In the genomic region with DNA sequence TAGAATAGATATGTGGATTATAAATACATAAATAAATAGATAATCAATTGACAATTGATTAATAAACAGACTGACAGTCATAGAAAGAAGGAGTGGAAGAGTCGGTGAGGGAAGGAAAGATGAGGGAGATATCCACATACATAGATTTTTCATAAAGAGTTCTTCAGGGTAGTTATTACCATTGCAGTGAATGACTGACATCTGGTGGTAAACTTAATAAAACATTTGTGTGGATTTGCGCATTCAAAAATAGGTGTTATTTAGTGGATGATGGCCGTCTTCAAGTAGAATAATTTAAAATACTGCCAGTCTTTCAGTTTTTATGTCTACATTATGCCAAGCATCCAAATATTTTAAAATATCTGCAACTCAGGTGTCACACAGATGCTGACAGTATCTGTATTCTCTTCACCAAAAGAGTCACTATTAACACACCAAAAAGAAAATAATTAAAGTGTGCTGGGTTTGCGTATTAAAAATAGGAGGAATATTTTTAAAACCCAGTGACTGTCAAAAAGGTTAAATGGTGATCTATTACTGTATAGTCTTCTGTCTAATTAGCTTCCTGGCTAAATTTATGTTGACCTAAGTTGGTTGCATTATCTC, we compare ENCODE assay signal across 8 cellular contexts.
DNase-seq lines count a peak whose midpoint lies in the region; ATAC-seq and TF ChIP-seq lines count a peak whose summit lies in the region.

No MANE protein-coding gene starts in this region.

- no peak overlapping the region for H3K4me3 Mint-ChIP-seq in neural progenitor cell

- no peak for TF ChIP-seq EP300 in suprapubic skin (IDR thresholded peaks at IDR 0.05)

- no peaks in the 10 kb centered on the region for H3K4me1 Mint-ChIP-seq in neural progenitor cell

- TF ChIP-seq POLR2A in suprapubic skin (IDR thresholded peaks at IDR 0.05), result no peak

- peaks cover 3% of the 10 kb centered on the region for H3K9me3 Mint-ChIP-seq in neural progenitor cell

- H3K4me2 ChIP-seq in neural progenitor cell, result no peak overlapping the region

- no peaks in the 10 kb centered on the region for H4K20me1 ChIP-seq in neural progenitor cell (ENCODE audit: low read depth)

- H3K27me3 Mint-ChIP-seq in neural progenitor cell (ENCODE audit: insufficient read depth, low read depth), result no peaks in the 10 kb centered on the region

- H3K9ac ChIP-seq in neural progenitor cell, result no peak overlapping the region

- no peaks in the 10 kb centered on the region for H3K27me3 ChIP-seq in neural progenitor cell
- H3K27me3 ChIP-seq in suprapubic skin, result no peaks in the 10 kb centered on the region

- no peaks in the 10 kb centered on the region for H3F3A ChIP-seq in neural progenitor cell (ENCODE audit: low read depth)

- CTCF ChIA-PET in AG04449 (lab: Yijun Ruan, JAX), result interaction anchor here (0.9 to 4.7 kb wide), 16 partner anchors 10 to 504 kb away, joined by 3 to 47 read pairs (median 4); no protein-coding TSS in a partner anchor

- no peaks in the 10 kb centered on the region for H3K4me1 ChIP-seq in neural progenitor cell
- no peaks in the 10 kb centered on the region for H3K4me1 ChIP-seq in suprapubic skin

- TF ChIP-seq CTCF in AG04449 (IDR thresholded peaks at IDR 0.05; ENCODE audit: insufficient read depth, low read length, missing control alignments) (peak; percentile 32), choroid plexus epithelial cell (conservative IDR thresholded peaks at IDR 0.05; ENCODE audit: low read depth, low read length) (peak; percentile 54), neural progenitor cell (IDR thresholded peaks at IDR 0.05) (peak; percentile 48), suprapubic skin (IDR thresholded peaks at IDR 0.05) (no peak)

- no peaks in the 10 kb centered on the region for H3K9me3 ChIP-seq in neural progenitor cell (ENCODE audit: low read depth)
- H3K9me3 ChIP-seq in suprapubic skin, result no peaks in the 10 kb centered on the region

- H3K36me3 Mint-ChIP-seq in neural progenitor cell, result no peaks in the 10 kb centered on the region

- H3K27ac ChIP-seq in neural progenitor cell (no peak overlapping the region), suprapubic skin (no peak overlapping the region)

- H3K36me3 ChIP-seq in neural progenitor cell (no peaks in the 10 kb centered on the region), suprapubic skin (no peaks in the 10 kb centered on the region)

- DNase-seq in AG04449 (ENCODE audit: low read depth, low spot score) (no peak), NCI-H446 treated with DMSO at 0.1 percent for 48 hours (lab: John Stamatoyannopoulos, UW) (peak; percentile 72), choroid plexus epithelial cell (ENCODE audit: low read depth) (peak; percentile 81), neural progenitor cell (ENCODE audit: low spot score) (no peak), suprapubic skin (ENCODE audit: low spot score in 2 of 2) (no peak)

- no peak overlapping the region for H2AFZ ChIP-seq in neural progenitor cell (replicated peaks)

- no peak overlapping the region for H3K27ac Mint-ChIP-seq in neural progenitor cell

- WGBS in suprapubic skin, result 35% methylated on average over 4 of the region's 4 CpGs

- H3K4me3 ChIP-seq in AG04449 (ENCODE audit: low read depth, low read length) (no peak overlapping the region), choroid plexus epithelial cell (ENCODE audit: low read depth, low read length) (no peak overlapping the region), neural progenitor cell (no peak overlapping the region), suprapubic skin (no peak overlapping the region)

- POLR2A ChIA-PET in AG04449 (lab: Yijun Ruan, JAX), result no interaction called here

- no peaks in the 10 kb centered on the region for H3K79me2 ChIP-seq in neural progenitor cell (ENCODE audit: low read depth)

- peak; percentile 43 for ATAC-seq in GM18502 (IDR thresholded peaks at IDR 0.05; ENCODE audit: poor library complexity, unreplicated experiment)
- ATAC-seq in HG02588 (IDR thresholded peaks at IDR 0.05; ENCODE audit: unreplicated experiment), result no peak
- no peak for ATAC-seq in HG02623 (IDR thresholded peaks at IDR 0.05; ENCODE audit: unreplicated experiment)

Comparison
In these comparisons a context has a peak if more than half of its experiments do, and no peak if none do; other contexts are left out.
1. DNase-seq: peak in NCI-H446 treated with DMSO at 0.1 percent for 48 hours (single experiment) and choroid plexus epithelial cell (single experiment); none in AG04449 (single experiment), neural progenitor cell (single experiment) and suprapubic skin (0 of 2).
2. CTCF ChIP-seq: peak in AG04449 (single experiment), choroid plexus epithelial cell (single experiment) and neural progenitor cell (single experiment); none in suprapubic skin (0 of 2).